In genomic region chr1:166875734-166876539, GRCh38 we compare ENCODE assay signal across 8 cellular contexts. TPM values are rescaled to one million over a fixed set of nuclear protein-coding genes. Genes with fewer than 3 reads are reported as not detected.
DNase-seq lines count a peak whose midpoint lies in the region; FAIRE-seq and TF ChIP-seq lines count a peak whose summit lies in the region.

TADA1 (minus strand) TSS chr1:166876264; CDS start chr1:166876233, 31 bp downstream.

- H2AK5ac ChIP-seq in neuronal stem cell (ENCODE audit: low read depth, low read length), result peak within 1 kb of the TSS; percentile 49

- peak within 1 kb of the TSS; percentile 52 for H3K4me2 ChIP-seq in neuronal stem cell (ENCODE audit: insufficient read depth, low read length, poor library complexity, severe bottlenecking)

- peak within 1 kb of the TSS; percentile 76 for H4K8ac ChIP-seq in neuronal stem cell (ENCODE audit: low read depth, low read length)

- H2BK15ac ChIP-seq in neuronal stem cell (ENCODE audit: low read length), result no peak within 1 kb of the TSS

- no peaks in the 10 kb centered on the region for H3K9me3 Mint-ChIP-seq in activated naive CD4-positive, alpha-beta T cell treated with anti-CD3 and anti-CD28 coated beads for 36 hours

- peak within 1 kb of the TSS; percentile 97 for H3K27ac Mint-ChIP-seq in activated naive CD4-positive, alpha-beta T cell treated with anti-CD3 and anti-CD28 coated beads for 36 hours

- H3K14ac ChIP-seq in neuronal stem cell (ENCODE audit: low read length), result peak within 1 kb of the TSS; percentile 17

- H3K4ac ChIP-seq in neuronal stem cell (ENCODE audit: low read length), result no peak within 1 kb of the TSS

- intact Hi-C loops in activated naive CD4-positive, alpha-beta T cell treated with anti-CD3 and anti-CD28 coated beads for 36 hours (cut with micrococcal nuclease), result loop anchor here (1.0 to 10.0 kb wide), 11 partner anchors 34 to 1181 kb away; partner anchors contain the start of genes ALDH9A1, CD247, CREG1 and ILDR2

- no peaks in the 10 kb centered on the region for H3K27me3 Mint-ChIP-seq in activated naive CD4-positive, alpha-beta T cell treated with anti-CD3 and anti-CD28 coated beads for 36 hours (ENCODE audit: low read depth)

- H3K27ac ChIP-seq in neuronal stem cell (replicated peaks; ENCODE audit: low read length) (peak within 1 kb of the TSS; percentile 84), substantia nigra (ENCODE audit: low read depth, low read length, poor library complexity, severe bottlenecking) (peak within 1 kb of the TSS; percentile 82)

- H3K79me1 ChIP-seq in neuronal stem cell (ENCODE audit: low read depth, low read length), result peaks cover 4% of the 10 kb centered on the region

- no CpG with 5 or more reads among the region's 84 CpGs for WGBS in neuronal stem cell (ENCODE audit: extremely low coverage in 2 of 2, insufficient read length in 2 of 2, insufficient replicate concordance in 1 of 2), 2 donors

- peaks cover 0 to 3% of the 10 kb centered on the region in 2 donors for H3K9me3 ChIP-seq in neuronal stem cell (replicated peaks in 1 of 2; ENCODE audit: control insufficient read depth in 2 of 2, insufficient read depth in 1 of 2, low read depth in 1 of 2, low read length in 2 of 2)

- H3K4me3 Mint-ChIP-seq in activated naive CD4-positive, alpha-beta T cell treated with anti-CD3 and anti-CD28 coated beads for 36 hours, result peak within 1 kb of the TSS; percentile 99

- peaks cover 37% of the 10 kb centered on the region for H3K4me1 Mint-ChIP-seq in activated naive CD4-positive, alpha-beta T cell treated with anti-CD3 and anti-CD28 coated beads for 36 hours (ENCODE audit: low read depth)

- peak within 1 kb of the TSS; percentile 15 for H2BK5ac ChIP-seq in neuronal stem cell (ENCODE audit: low read length)

- H2BK120ac ChIP-seq in neuronal stem cell (ENCODE audit: low read depth, low read length), result no peak within 1 kb of the TSS

- DNase-seq in GM04503 (ENCODE audit: low read depth) (peak; percentile 81), HFF-Myc (ENCODE audit: extremely low read depth, low read depth) (peak; percentile 85), NAMALWA (ENCODE audit: low spot score) (peak; percentile 100), SK-N-DZ (ENCODE audit: low spot score) (peak; percentile 98), frontal cortex (ENCODE audit: low spot score in 2 of 2) (peak; percentile 91 to 92), neuronal stem cell (ENCODE audit: low spot score) (peak; percentile 97), substantia nigra (lab: John Stamatoyannopoulos, UW) (peak; percentile 58 to 99 (median 95))
- DNase-seq in activated naive CD4-positive, alpha-beta T cell treated with anti-CD3 and anti-CD28 coated beads for 36 hours, result peak; percentile 100

- peaks cover 8% of the 10 kb centered on the region for H3K36me3 Mint-ChIP-seq in activated naive CD4-positive, alpha-beta T cell treated with anti-CD3 and anti-CD28 coated beads for 36 hours (ENCODE audit: low read depth)

- H3K23ac ChIP-seq in neuronal stem cell (ENCODE audit: low read depth, low read length, poor library complexity), result peak within 1 kb of the TSS; percentile 70

- H3K36me3 ChIP-seq in neuronal stem cell (replicated peaks in 1 of 2; ENCODE audit: control insufficient read depth in 2 of 2, insufficient read depth in 2 of 2, low read length in 2 of 2), result peaks cover 0 to 25% of the 10 kb centered on the region in 2 donors

- H2AFZ ChIP-seq in neuronal stem cell (ENCODE audit: low read length), result peak within 1 kb of the TSS; percentile 96

- no peaks in the 10 kb centered on the region for H3K27me3 ChIP-seq in neuronal stem cell (ENCODE audit: control insufficient read depth in 3 of 3, insufficient read depth in 3 of 3, low read depth in 1 of 3, low read length in 3 of 3)

- no peak within 1 kb of the TSS for H2BK12ac ChIP-seq in neuronal stem cell (ENCODE audit: low read length)

- peak within 1 kb of the TSS; percentile 78 for H3K9ac ChIP-seq in neuronal stem cell (ENCODE audit: low read depth, low read length, poor library complexity)

- no peak within 1 kb of the TSS for H4K91ac ChIP-seq in neuronal stem cell (ENCODE audit: low read depth, low read length, poor library complexity)

- TF ChIP-seq CTCF in HFF-Myc (IDR thresholded peaks at IDR 0.05; ENCODE audit: low read depth, low read length, missing control alignments), result no peak

- CTCF ChIA-PET in activated naive CD4-positive, alpha-beta T cell treated with anti-CD3 and anti-CD28 coated beads for 36 hours (lab: Charles Lee), result interaction anchor here (1.0 to 3.5 kb wide), 3 partner anchors 11 to 191 kb away, joined by 3 to 21 read pairs (median 3); no protein-coding TSS in a partner anchor

- H3K4me1 ChIP-seq in neuronal stem cell (ENCODE audit: control insufficient read depth in 2 of 2, insufficient read depth in 1 of 2, low read depth in 1 of 2, low read length in 2 of 2), result peaks cover 5 to 9% of the 10 kb centered on the region in 2 donors

- peak within 1 kb of the TSS; percentile 84 for H3K18ac ChIP-seq in neuronal stem cell (ENCODE audit: low read length)

- peak; percentile 34 for FAIRE-seq in frontal cortex (lab: Jason Lieb, UNC)

- H3K4me3 ChIP-seq in HFF-Myc (replicated peaks; ENCODE audit: low read depth, low read length), result peak within 1 kb of the TSS; percentile 77
- H3K4me3 ChIP-seq in neuronal stem cell (ENCODE audit: low read length in 2 of 2), result peak within 1 kb of the TSS; percentile 85 to 92

RNA-seq across cellular contexts. Expression of gene TADA1, which starts in this region (rescaled TPM):
- 35.4 and 41.7 TPM in 2 replicates for polyA plus RNA-seq in SK-N-DZ (2014; cell fraction: cytosol; rRNA removed)
- 31.4 and 31.6 TPM in 2 replicates for polyA plus RNA-seq in SK-N-DZ (2014; cell fraction: nucleus; rRNA removed)
- 10 to 100 TPM; 19.6 to 19.9 TPM for total RNA-seq in activated naive CD4-positive, alpha-beta T cell treated with anti-CD3 and anti-CD28 coated beads for 36 hours
- 66.9 TPM for total RNA-seq in frontal cortex
- 29.5 TPM for polyA plus RNA-seq in neuronal stem cell (2013, experiment 1 of 2)
- 29.3 TPM for polyA plus RNA-seq in neuronal stem cell (2013, experiment 2 of 2)

Comparison
In these comparisons a context has a peak if more than half of its experiments do, and no peak if none do; other contexts are left out.
1. Peak in every context shown above with its lines: DNase-seq, H3K4me3 ChIP-seq and H3K27ac ChIP-seq.